Comparison of ENCODE assay signal across 8 cellular contexts in genomic region chr1:12143631-12144155, GRCh38. TPM values are rescaled to one million over a fixed set of nuclear protein-coding genes. Genes with fewer than 3 reads are reported as not detected.
DNase-seq lines count a peak whose midpoint lies in the region; ATAC-seq and TF ChIP-seq lines count a peak whose summit lies in the region.

No MANE protein-coding gene starts in this region.

- peak; percentile 97 for ATAC-seq in RWPE2 (ENCODE audit: low read depth)
- ATAC-seq in mucosa of descending colon = peak; percentile 71

- peaks cover 12% of the 10 kb centered on the region for H3K4me1 ChIP-seq in RWPE2 (ENCODE audit: insufficient read depth, poor library complexity, severe bottlenecking)
- peaks cover 32% of the 10 kb centered on the region for H3K4me1 ChIP-seq in mucosa of descending colon (ENCODE audit: low read depth)

- H3K27ac ChIP-seq in RWPE2 (ENCODE audit: poor library complexity, severe bottlenecking) (peak overlapping the region; percentile 59), coronary artery (peak overlapping the region; percentile 41 to 75)

- intact Hi-C loops in mucosa of descending colon (cut with DNase I, micrococcal nuclease) = no loop called here

- no peaks in the 10 kb centered on the region for H3K27me3 ChIP-seq in RWPE2 (ENCODE audit: insufficient read depth, poor library complexity, severe bottlenecking)

- H3K9me3 ChIP-seq in RWPE2 (ENCODE audit: severe bottlenecking) (no peaks in the 10 kb centered on the region), mucosa of descending colon (no peaks in the 10 kb centered on the region)

- no peak overlapping the region for H3K4me3 ChIP-seq in RWPE2 (ENCODE audit: severe bottlenecking)
- no peak overlapping the region for H3K4me3 ChIP-seq in coronary artery
- no peak overlapping the region for H3K4me3 ChIP-seq in mucosa of descending colon

- DNase-seq in stimulated activated CD4-positive, alpha-beta T cell treated with anti-CD3 and anti-CD28 coated beads, Interleukin-4, amount 100 ng/mL, for 24 hours = peak; percentile 47
- no peak for DNase-seq in stimulated activated CD4-positive, alpha-beta T cell treated with anti-CD3 and anti-CD28 coated beads, Interleukin-2, amount 100 ng/mL, for 48 hours
- peak; percentile 92 for DNase-seq in RWPE2 (ENCODE audit: low spot score)
- no peak for DNase-seq in coronary artery (ENCODE audit: low spot score)
- DNase-seq in mucosa of descending colon = peak; percentile 72 to 89 (median 77)
- DNase-seq in ureter (ENCODE audit: low spot score) = peak; percentile 75
- DNase-seq in KG1 (lab: John Stamatoyannopoulos, UW) = no peak
- DNase-seq in NCI-H2107 treated with DMSO at 0.1 percent for 48 hours (lab: John Stamatoyannopoulos, UW; ENCODE audit: unreplicated experiment) = no peak

- TF ChIP-seq CTCF in RWPE2 (IDR thresholded peaks at IDR 0.05; ENCODE audit: poor library complexity, severe bottlenecking) (no peak), coronary artery (IDR thresholded peaks at IDR 0.05) (no peak), mucosa of descending colon (IDR thresholded peaks at IDR 0.05) (no peak)

- H3K36me3 ChIP-seq in RWPE2 (ENCODE audit: low read depth) = no peaks in the 10 kb centered on the region
- no peaks in the 10 kb centered on the region for H3K36me3 ChIP-seq in mucosa of descending colon (ENCODE audit: low read depth)

RNA-seq across cellular contexts. Expression of gene TNFRSF1B, which starts 23.1 kb away (rescaled TPM):
- total RNA-seq in mucosa of descending colon (10 to 100 TPM; 20.3 to 39.3 (median 31.6) TPM), ureter (28.0 TPM)

Comparison
In these comparisons a context has a peak if more than half of its experiments do, and no peak if none do; other contexts are left out.
1. DNase-seq: peak in stimulated activated CD4-positive, alpha-beta T cell treated with anti-CD3 and anti-CD28 coated beads, Interleukin-4, amount 100 ng/mL, for 24 hours (single experiment), RWPE2 (single experiment), mucosa of descending colon (3 of 3) and ureter (single experiment); none in stimulated activated CD4-positive, alpha-beta T cell treated with anti-CD3 and anti-CD28 coated beads, Interleukin-2, amount 100 ng/mL, for 48 hours (0 of 2), coronary artery (single experiment), KG1 (single experiment) and NCI-H2107 treated with DMSO at 0.1 percent for 48 hours (single experiment).